In genomic region chr13:29958476-29958875, GRCh38 we compare ENCODE assay signal across 18 cellular contexts.
DNase-seq lines count a peak whose midpoint lies in the region; ATAC-seq and FAIRE-seq lines count a peak whose summit lies in the region.
"Had no signal": no experiment of that assay in that cellular context is flagged by ENCODE, and none has a peak within 500 bp of the region (broad histone marks: within the 10 kb centered on the region; RNA-seq: fewer than 3 reads in every experiment).

No MANE protein-coding gene starts in this region.

- no peaks in the 10 kb centered on the region for H3K36me3 ChIP-seq in small intestine (ENCODE audit: control insufficient read depth in 2 of 2, insufficient read depth in 2 of 2, low read length in 2 of 2)

- H3K27ac ChIP-seq in small intestine (ENCODE audit: low read depth in 1 of 2, low read length in 1 of 2): no peak overlapping the region
- H3K27ac ChIP-seq: C4-2B had no signal

- H3K27ac Mint-ChIP-seq in central memory CD8-positive, alpha-beta T cell (ENCODE audit: low read depth): peak overlapping the region; percentile 24

- H3K4me1 ChIP-seq in small intestine (ENCODE audit: control insufficient read depth in 2 of 2, insufficient read depth in 1 of 2, low read depth in 1 of 2, low read length in 1 of 2): no peaks in the 10 kb centered on the region

- H3K4me1 Mint-ChIP-seq in central memory CD8-positive, alpha-beta T cell: peaks cover 20% of the 10 kb centered on the region

- WGBS in small intestine, 3 donors: 81 to 85% (median 84%) methylated on average over 3 of the region's 3 CpGs

- no peaks in the 10 kb centered on the region for H3K27me3 Mint-ChIP-seq in central memory CD8-positive, alpha-beta T cell

- no peaks in the 10 kb centered on the region for H3K9me3 Mint-ChIP-seq in central memory CD8-positive, alpha-beta T cell

- no peaks in the 10 kb centered on the region for H3K9me3 ChIP-seq in small intestine (ENCODE audit: control insufficient read depth, low read depth)

- peak; percentile 69 for ATAC-seq in central memory CD8-positive, alpha-beta T cell (replicated peaks; ENCODE audit: extremely low read depth, poor library complexity, severe bottlenecking)
- no peak for ATAC-seq in GM21723 (IDR thresholded peaks at IDR 0.05; ENCODE audit: unreplicated experiment)

- no peak overlapping the region for H3K4me3 ChIP-seq in small intestine (ENCODE audit: low read depth in 1 of 2, low read length in 2 of 2)

- peak; percentile 19 for DNase-seq in activated gamma-delta T cell treated with Interleukin-2 at 50 U/mL for 16 hours
- no peak for DNase-seq in activated gamma-delta T cell (lab: John Stamatoyannopoulos, UW)
- peak; percentile 68 for DNase-seq in DMS79 (lab: John Stamatoyannopoulos, UW)
- no peak for DNase-seq in central memory CD8-positive, alpha-beta T cell (ENCODE audit: low spot score in 2 of 2)
- DNase-seq in small intestine: peak; percentile 42
- DNase-seq in NCI-H345 (lab: John Stamatoyannopoulos, UW): no peak
- DNase-seq: Calu3, DND-41, HCEC 1CT, NCI-H1092, NCI-H146, NCI-H2081, NCI-H510A, Right ventricle myocardium superior had no signal

- H3K27me3 ChIP-seq in small intestine (ENCODE audit: control insufficient read depth in 2 of 2, insufficient read depth in 2 of 2, low read length in 2 of 2): peaks cover 0 to 2% of the 10 kb centered on the region in 2 donors

- FAIRE-seq in small intestine (lab: Jason Lieb, UNC): no peak
- FAIRE-seq: G401.6, RCC 7860 had no signal

- H3K4me3 Mint-ChIP-seq in central memory CD8-positive, alpha-beta T cell: no peak overlapping the region

- no peaks in the 10 kb centered on the region for H3K36me3 Mint-ChIP-seq in central memory CD8-positive, alpha-beta T cell (ENCODE audit: insufficient read depth)

Comparison
In these comparisons a context has a peak if more than half of its experiments do, and no peak if none do; other contexts are left out.
1. DNase-seq: peak in activated gamma-delta T cell treated with Interleukin-2 at 50 U/mL for 16 hours (single experiment), DMS79 (single experiment) and small intestine (single experiment); none in activated gamma-delta T cell (single experiment), central memory CD8-positive, alpha-beta T cell (0 of 2) and NCI-H345 (single experiment).